In genomic region chr6:22281691-22282090, GRCh38 we compare ENCODE assay signal across 29 cellular contexts. TPM values are rescaled to one million over a fixed set of nuclear protein-coding genes. Genes with fewer than 3 reads are reported as not detected.
DNase-seq lines count a peak whose midpoint lies in the region; ATAC-seq and TF ChIP-seq lines count a peak whose summit lies in the region.
"Had no signal": no experiment of that assay in that cellular context is flagged by ENCODE, and none has a peak within 500 bp of the region (broad histone marks: within the 10 kb centered on the region; RNA-seq: fewer than 3 reads in every experiment).

No MANE protein-coding gene starts in this region.

- H3K4me3 Mint-ChIP-seq in GM23338, result no peak overlapping the region
- no peak overlapping the region for H3K4me3 Mint-ChIP-seq in nephron
- H3K4me3 Mint-ChIP-seq: CD14-positive monocyte; CD4-positive, alpha-beta memory T cell; CD4-positive, CD25-positive, alpha-beta regulatory T cell; CD8-positive, alpha-beta memory T cell had no signal

- no peak overlapping the region for H3K27ac ChIP-seq in GM23338 (ENCODE audit: low read depth)
- H3K27ac ChIP-seq: 22Rv1, A549, BLaER1 had no signal

- no peaks in the 10 kb centered on the region for H3K4me1 ChIP-seq in GM23338 (ENCODE audit: insufficient read depth)
- H3K4me1 ChIP-seq: A549, BE2C had no signal

- H3K79me2 ChIP-seq in GM23338 (replicated peaks; ENCODE audit: insufficient read depth), result no peaks in the 10 kb centered on the region

- H2AFZ ChIP-seq in GM23338, result peak overlapping the region; percentile 25; the same call in 1 of the 2 replicates

- no peak overlapping the region for H3K4me3 ChIP-seq in GM23338
- H3K4me3 ChIP-seq: A549, BLaER1, GM12878 had no signal

- ATAC-seq in GM23338 (no peak), HG03039 (IDR thresholded peaks at IDR 0.05; ENCODE audit: unreplicated experiment) (no peak)
- ATAC-seq: A549, GM12878 had no signal

- no peak overlapping the region for H3K4me2 ChIP-seq in GM23338
- H3K4me2 ChIP-seq: A549, BLaER1 had no signal

- H4K20me1 ChIP-seq in GM23338 (replicated peaks; ENCODE audit: insufficient read depth), result no peaks in the 10 kb centered on the region
- H4K20me1 ChIP-seq: BLaER1 had no signal

- no peaks in the 10 kb centered on the region for H3K36me3 Mint-ChIP-seq in GM23338 (ENCODE audit: low read depth)
- H3K36me3 Mint-ChIP-seq in nephron (ENCODE audit: low read depth), result no peaks in the 10 kb centered on the region
- H3K36me3 Mint-ChIP-seq: CD14-positive monocyte; CD4-positive, alpha-beta memory T cell; CD4-positive, CD25-positive, alpha-beta regulatory T cell; CD8-positive, alpha-beta memory T cell had no signal

- H3K9me3 Mint-ChIP-seq in GM23338 (no peaks in the 10 kb centered on the region), nephron (peaks cover 24% of the 10 kb centered on the region)

- no peaks in the 10 kb centered on the region for H3K36me3 ChIP-seq in GM23338 (ENCODE audit: insufficient read depth)
- H3K36me3 ChIP-seq: BE2C, BLaER1 had no signal

- H3K27ac Mint-ChIP-seq in GM23338, result no peak overlapping the region
- H3K27ac Mint-ChIP-seq in nephron, result peak overlapping the region; percentile 16 to 66 (median 62)
- H3K27ac Mint-ChIP-seq: CD14-positive monocyte; CD4-positive, alpha-beta memory T cell; CD4-positive, CD25-positive, alpha-beta regulatory T cell; CD8-positive, alpha-beta memory T cell had no signal

- no peaks in the 10 kb centered on the region for H3K9me2 ChIP-seq in GM23338 (ENCODE audit: insufficient read depth)

- no peaks in the 10 kb centered on the region for H3F3A ChIP-seq in GM23338 (replicated peaks; ENCODE audit: low read depth)

- no peaks in the 10 kb centered on the region for H3K27me3 ChIP-seq in GM23338 (ENCODE audit: insufficient read depth)
- H3K27me3 ChIP-seq: BE2C, BLaER1 had no signal

- TF ChIP-seq CTCF in GM23338 (conservative IDR thresholded peaks at IDR 0.05; ENCODE audit: low read depth in 2 of 2) (no peak), nephron (IDR thresholded peaks at IDR 0.05; ENCODE audit: unreplicated experiment in 3 of 3) (no peak)

- H3K27me3 Mint-ChIP-seq in GM23338 (ENCODE audit: insufficient read depth, low read depth, poor library complexity) (peaks cover 5% of the 10 kb centered on the region), nephron (ENCODE audit: low read depth) (no peaks in the 10 kb centered on the region)
- H3K27me3 Mint-ChIP-seq: CD4-positive, CD25-positive, alpha-beta regulatory T cell had no signal

- H3K4me1 Mint-ChIP-seq in GM23338 (peaks cover 7% of the 10 kb centered on the region; the same call in 2 of the 3 replicates), nephron (no peaks in the 10 kb centered on the region)
- H3K4me1 Mint-ChIP-seq: CD4-positive, alpha-beta memory T cell; CD4-positive, CD25-positive, alpha-beta regulatory T cell; CD8-positive, alpha-beta memory T cell had no signal

- DNase-seq in GM23338 (ENCODE audit: low spot score) (no peak), kidney tubule cell (ENCODE audit: low spot score) (peak; percentile 57), renal cortical epithelial cell (ENCODE audit: low read depth) (peak; percentile 68), Ammon's horn (ENCODE audit: low spot score) (no peak), cerebellar nuclear complex (lab: John Stamatoyannopoulos, UW) (no peak)
- DNase-seq: AML-193; BE2C; C1 segment of cervical spinal cord; CD4-positive, alpha-beta memory T cell; CD4-positive, CD25-positive, alpha-beta regulatory T cell; CD8-positive, alpha-beta memory T cell; COR-L47; DMS 273 treated with DMSO at 0.1 percent for 48 hours; DMS153; DMS53; DMS79; DND-41; EL; GDM1 had no signal

TF ChIP-seq in GM23338, 12 proteins besides CTCF, POLR2A, EP300 and RAD21 (continues in another document):
- no peak for TF ChIP-seq NANOG (IDR thresholded peaks at IDR 0.05; ENCODE audit: borderline replicate concordance)
- TF ChIP-seq ZNF462 (CRISPR knock-in tag; IDR thresholded peaks at IDR 0.05), result no peak
- TF ChIP-seq JUNB (IDR thresholded peaks at IDR 0.05; ENCODE audit: unreplicated experiment), result no peak
- no peak for TF ChIP-seq ZNF331 (CRISPR knock-in tag; IDR thresholded peaks at IDR 0.05; ENCODE audit: low read depth)
- TF ChIP-seq REST (IDR thresholded peaks at IDR 0.05; ENCODE audit: unreplicated experiment), result no peak
- no peak for TF ChIP-seq POLR2AphosphoS5 (IDR thresholded peaks at IDR 0.05; ENCODE audit: low read depth)

RNA-seq across cellular contexts. Expression of gene PRL, which starts 15.1 kb away (rescaled TPM):
- not detected in 2 replicates for total RNA-seq in GM23338 (2014; rRNA removed; shearing (Covaris generic))
- polyA plus RNA-seq in GM23338 (2016; fragmentation: Nextera tagmentation; extraction: Ambion mirVana), result not detected in 2 replicates
- not detected in 2 replicates for total RNA-seq in renal cortical epithelial cell
- total RNA-seq: A172; CD4-positive, alpha-beta memory T cell; CD4-positive, CD25-positive, alpha-beta regulatory T cell; CD8-positive, alpha-beta memory T cell; Daoy; G401 had no signal
- polyA plus RNA-seq: A549; CD4-positive, alpha-beta memory T cell had no signal

Comparison
In these comparisons a context has a peak if more than half of its experiments do, and no peak if none do; other contexts are left out.
1. DNase-seq: peak in kidney tubule cell (single experiment) and renal cortical epithelial cell (single experiment); none in GM23338 (single experiment), Ammon's horn (single experiment) and cerebellar nuclear complex (0 of 2).